In genomic region chr13:95258619-95259194, GRCh38 we compare ENCODE assay signal across 16 cellular contexts. TPM values are rescaled to one million over a fixed set of nuclear protein-coding genes. Genes with fewer than 3 reads are reported as not detected.
DNase-seq lines count a peak whose midpoint lies in the region; ATAC-seq and TF ChIP-seq lines count a peak whose summit lies in the region.
"Had no signal": no experiment of that assay in that cellular context is flagged by ENCODE, and none has a peak within 500 bp of the region (broad histone marks: within the 10 kb centered on the region; RNA-seq: fewer than 3 reads in every experiment).

No MANE protein-coding gene starts in this region.

- no peak overlapping the region for H2AFZ ChIP-seq in GM23248

- BruUV-seq in Panc1 (replicated peaks; lab: Mats Ljungman, UMichigan): no TSS peak

- H3K4me3 ChIP-seq in Panc1 (ENCODE audit: low read depth in 2 of 2, low read length in 2 of 2) (no peak overlapping the region), GM23248 (no peak overlapping the region)
- H3K4me3 ChIP-seq: tibial artery had no signal

- H3K9me2 ChIP-seq in GM23248 (ENCODE audit: insufficient read depth): no peaks in the 10 kb centered on the region

- ATAC-seq in HG02943 (IDR thresholded peaks at IDR 0.05; ENCODE audit: low read depth, unreplicated experiment) (peak; percentile 62), Panc1 (no peak)
- ATAC-seq: foreskin keratinocyte, left colon, natural killer cell, WTC11 had no signal

- H3K4me2 ChIP-seq in GM23248 (ENCODE audit: unreplicated experiment): no peak overlapping the region

- H3F3A ChIP-seq in GM23248 (ENCODE audit: insufficient read depth): peaks cover 4% of the 10 kb centered on the region; the same call in 1 of the 2 replicates

- H4K20me1 ChIP-seq in GM23248 (ENCODE audit: insufficient read depth): no peaks in the 10 kb centered on the region

- no peak for TF ChIP-seq CTCF in Panc1 (IDR thresholded peaks at IDR 0.05)

- 73 to 79% methylated on average over 9 of the region's 9 CpGs for WGBS in GM23248 (ENCODE audit: low coverage in 1 of 2, low lambda C conversion rate in 2 of 2, missing lambda C conversion rate in 2 of 2), 2 experiments

- peak; percentile 64 for DNase-seq in NCI-H82 (lab: John Stamatoyannopoulos, UW)
- DNase-seq in NCI-H82 treated with DMSO at 0.1 percent for 48 hours (lab: John Stamatoyannopoulos, UW; ENCODE audit: unreplicated experiment): no peak
- DNase-seq in Panc1 (ENCODE audit: low read depth, low spot score): no peak
- no peak for DNase-seq in posterior vena cava (ENCODE audit: low spot score)
- DNase-seq in cerebellar nuclear complex (lab: John Stamatoyannopoulos, UW): no peak
- no peak for DNase-seq in 8988T
- DNase-seq in GM23248: no peak
- DNase-seq: amniotic stem cell, foreskin keratinocyte, natural killer cell, NCI-H1436 treated with DMSO at 0.1 percent for 48 hours, tibial artery had no signal

- no peaks in the 10 kb centered on the region for H3K79me2 ChIP-seq in GM23248 (ENCODE audit: insufficient read depth)

- intact Hi-C loops in Panc1 (cut with micrococcal nuclease; ENCODE audit: unreplicated experiment): no loop called here
- intact Hi-C loops in posterior vena cava (cut with DNase I): no loop called here

- CTCF ChIA-PET in Panc1 (lab: Charles Lee): no interaction called here

- no peaks in the 10 kb centered on the region for H3K36me3 ChIP-seq in Panc1 (ENCODE audit: control insufficient read depth, insufficient read depth, low read length)
- no peaks in the 10 kb centered on the region for H3K36me3 ChIP-seq in GM23248 (ENCODE audit: low read depth)
- H3K36me3 ChIP-seq: tibial artery had no signal

- no peak overlapping the region for H3K9ac ChIP-seq in GM23248

- no peaks in the 10 kb centered on the region for H3K27me3 ChIP-seq in Panc1 (ENCODE audit: control insufficient read depth, insufficient read depth, low read length)
- H3K27me3 ChIP-seq in GM23248 (replicated peaks; ENCODE audit: insufficient read depth): no peaks in the 10 kb centered on the region; the same call in 1 of the 2 replicates
- H3K27me3 ChIP-seq: foreskin keratinocyte, tibial artery had no signal

- H3K27ac ChIP-seq in Panc1 (ENCODE audit: low read length): peak overlapping the region; percentile 11; the same call in 1 of the 2 replicates
- no peak overlapping the region for H3K27ac ChIP-seq in GM23248
- H3K27ac ChIP-seq: 22Rv1, foreskin keratinocyte, tibial artery had no signal

- H3K9me3 ChIP-seq in Panc1 (ENCODE audit: control insufficient read depth, insufficient read depth, low read depth, low read length) (no peaks in the 10 kb centered on the region), GM23248 (ENCODE audit: low read depth) (no peaks in the 10 kb centered on the region)
- H3K9me3 ChIP-seq: tibial artery had no signal

- peaks cover 22% of the 10 kb centered on the region for H3K4me1 ChIP-seq in Panc1 (ENCODE audit: control insufficient read depth, insufficient read depth, low read length)
- peaks cover 19% of the 10 kb centered on the region for H3K4me1 ChIP-seq in GM23248 (ENCODE audit: insufficient read depth)
- H3K4me1 ChIP-seq: tibial artery had no signal

- in situ Hi-C loops in Panc1 (cut with HindIII; ENCODE audit: low pct_unique_long_range_greater_than_20kb, low sequenced_read_pairs): no loop called here
- in situ Hi-C loops in GM23248 (cut with MboI): no loop called here

- POLR2A ChIA-PET in Panc1 (lab: Charles Lee): no interaction called here

RNA-seq across cellular contexts. Expression of gene ABCC4, which starts 42.5 kb away (rescaled TPM):
- total RNA-seq in Panc1 (2021; ENCODE audit: unreplicated experiment) (69.3 TPM), posterior vena cava (10 to 100 TPM; 10.5 to 16.2 TPM)
- polyA plus RNA-seq in Panc1 (2012; ENCODE audit: insufficient read length): 36.3 TPM
- total RNA-seq in GM23248 (2014; rRNA removed; shearing (Covaris generic)): 7.6 and 11.2 TPM in 2 replicates
- polyA plus RNA-seq in GM23248 (2016; fragmentation: Nextera tagmentation; extraction: Ambion mirVana): 3.9 and 4.5 TPM in 2 replicates
